Comparison of ENCODE assay signal across 10 cellular contexts in genomic region chr7:74343281-74344127, GRCh38. TPM values are rescaled to one million over a fixed set of nuclear protein-coding genes. Genes with fewer than 3 reads are reported as not detected.
DNase-seq lines count a peak whose midpoint lies in the region; ATAC-seq, FAIRE-seq and TF ChIP-seq lines count a peak whose summit lies in the region.
"Had no signal": no experiment of that assay in that cellular context is flagged by ENCODE, and none has a peak within 500 bp of the region (broad histone marks: within the 10 kb centered on the region; RNA-seq: fewer than 3 reads in every experiment).

No MANE protein-coding gene starts in this region.

- WGBS in HepG2 (ENCODE audit: low lambda C conversion rate), result 92% methylated on average over 14 of the region's 14 CpGs

- no peak overlapping the region for H3K27ac Mint-ChIP-seq in CD4-positive, alpha-beta memory T cell
- H3K27ac Mint-ChIP-seq: type B pancreatic cell had no signal

- no peak overlapping the region for H3K27ac ChIP-seq in BLaER1 treated with 17β-estradiol and CSF1 and Interleukin-3, amounts not matched to agents 10 nM and 100 nM
- no peak overlapping the region for H3K27ac ChIP-seq in HepG2 (ENCODE audit: extremely low read length, insufficient read depth, low read length)
- H3K27ac ChIP-seq in CD4-positive, alpha-beta memory T cell (ENCODE audit: low read depth, low read length), result no peak overlapping the region

- H3K27me3 ChIP-seq in BLaER1 treated with 17β-estradiol and CSF1 and Interleukin-3, amounts not matched to agents 10 nM and 100 nM, result no peaks in the 10 kb centered on the region
- no peaks in the 10 kb centered on the region for H3K27me3 ChIP-seq in HepG2 (ENCODE audit: control insufficient read depth in 1 of 2, insufficient read depth in 2 of 2, low read length in 2 of 2)
- no peaks in the 10 kb centered on the region for H3K27me3 ChIP-seq in CD4-positive, alpha-beta memory T cell (ENCODE audit: insufficient read depth, low read length)

- no peak for TF ChIP-seq CTCF in HepG2 (CRISPR knock-in tag; IDR thresholded peaks at IDR 0.05)

- TF ChIP-seq EP300 in HepG2 (IDR thresholded peaks at IDR 0.05; ENCODE audit: low read depth in 2 of 2, low read length in 2 of 2), result no peak
- TF ChIP-seq EP300 in HepG2 (CRISPR knock-in tag; IDR thresholded peaks at IDR 0.05; ENCODE audit: borderline replicate concordance), result no peak

- H3K9ac ChIP-seq in BLaER1 treated with 17β-estradiol and CSF1 and Interleukin-3, amounts not matched to agents 10 nM and 100 nM, result no peak overlapping the region
- no peak overlapping the region for H3K9ac ChIP-seq in HepG2 (ENCODE audit: insufficient read depth, low read depth, low read length)

- no peak overlapping the region for H3K4me3 ChIP-seq in BLaER1 treated with 17β-estradiol and CSF1 and Interleukin-3, amounts not matched to agents 10 nM and 100 nM
- H3K4me3 ChIP-seq in HepG2 (replicated peaks in 1 of 3; ENCODE audit: insufficient read depth in 1 of 3, low read depth in 2 of 3, low read length in 3 of 3), result no peak overlapping the region
- no peak overlapping the region for H3K4me3 ChIP-seq in CD4-positive, alpha-beta memory T cell (ENCODE audit: low read length in 2 of 2)
- H3K4me3 ChIP-seq: lung had no signal

- peak overlapping the region in 6 of 11 experiments; percentile 4 to 61 (median 48); a peak in 10 of 22 replicates for H3K4me2 ChIP-seq in BLaER1 treated with 17β-estradiol and CSF1 and Interleukin-3, amounts not matched to agents 10 nM and 100 nM
- H3K4me2 ChIP-seq in HepG2 (ENCODE audit: low read depth, low read length), result no peak overlapping the region

- H4K20me1 ChIP-seq in BLaER1 treated with 17β-estradiol and CSF1 and Interleukin-3, amounts not matched to agents 10 nM and 100 nM, result peaks cover 15 to 81% (median 56%) of the 10 kb centered on the region in 11 experiments; a peak in 18 of 22 replicates
- H4K20me1 ChIP-seq in HepG2 (ENCODE audit: insufficient read depth, low read length), result no peaks in the 10 kb centered on the region

- H3K36me3 ChIP-seq in BLaER1 treated with 17β-estradiol and CSF1 and Interleukin-3, amounts not matched to agents 10 nM and 100 nM, result peaks cover 75 to 100% (median 91%) of the 10 kb centered on the region in 11 experiments
- peaks cover 13 to 32% of the 10 kb centered on the region in 2 experiments; a peak in 3 of 5 replicates for H3K36me3 ChIP-seq in HepG2 (replicated peaks in 1 of 2; ENCODE audit: control insufficient read depth in 1 of 2, insufficient read depth in 2 of 2, low read length in 2 of 2)
- no peaks in the 10 kb centered on the region for H3K36me3 ChIP-seq in CD4-positive, alpha-beta memory T cell (ENCODE audit: insufficient read depth, low read length)

- H3K9me3 ChIP-seq in BLaER1 treated with 17β-estradiol and CSF1 and Interleukin-3, amounts not matched to agents 10 nM and 100 nM (replicated peaks in 1 of 11), result 0 out of 22 replicates have a peak, but pooled peaks cover 0 to 4% (median 0%) of the 10 kb centered on the region in 11 experiments
- H3K9me3 ChIP-seq in HepG2 (ENCODE audit: low read length), result no peaks in the 10 kb centered on the region
- H3K9me3 ChIP-seq in CD4-positive, alpha-beta memory T cell (ENCODE audit: control insufficient read depth in 1 of 2, low read length in 2 of 2), result no peaks in the 10 kb centered on the region

- H3K36me3 Mint-ChIP-seq in CD4-positive, alpha-beta memory T cell, result no peaks in the 10 kb centered on the region

- H3K79me2 ChIP-seq in HepG2 (ENCODE audit: insufficient read depth, low read length), result no peaks in the 10 kb centered on the region

- peaks cover 34 to 56% (median 44%) of the 10 kb centered on the region in 10 experiments for H3K4me1 ChIP-seq in BLaER1 treated with 17β-estradiol and CSF1 and Interleukin-3, amounts not matched to agents 10 nM and 100 nM
- H3K4me1 ChIP-seq in HepG2 (ENCODE audit: insufficient read depth, low read length), result no peaks in the 10 kb centered on the region
- H3K4me1 ChIP-seq in CD4-positive, alpha-beta memory T cell (ENCODE audit: insufficient read depth, low read length), result no peaks in the 10 kb centered on the region

- no peaks in the 10 kb centered on the region for H3K4me1 Mint-ChIP-seq in CD4-positive, alpha-beta memory T cell

- BruUV-seq in HepG2 (replicated peaks; lab: Mats Ljungman, UMichigan), result no TSS peak

- no peaks in the 10 kb centered on the region for H3K27me3 Mint-ChIP-seq in CD4-positive, alpha-beta memory T cell
- H3K27me3 Mint-ChIP-seq: type B pancreatic cell had no signal

- intact Hi-C loops in HepG2 (cut with micrococcal nuclease; ENCODE audit: unreplicated experiment), result no loop called here
- intact Hi-C loops in CD4-positive, alpha-beta memory T cell (cut with micrococcal nuclease), result no loop called here

- TF ChIP-seq POLR2A in HepG2 (IDR thresholded peaks at IDR 0.05; ENCODE audit: insufficient read depth in 1 of 2, low read depth in 2 of 2, low read length in 2 of 2), result no peak

- no peak overlapping the region for H2AFZ ChIP-seq in HepG2 (ENCODE audit: low read length)

- TF ChIP-seq RAD21 in HepG2 (CRISPR knock-in tag; IDR thresholded peaks at IDR 0.05), result no peak

- no peaks in the 10 kb centered on the region for H3K9me3 Mint-ChIP-seq in CD4-positive, alpha-beta memory T cell
- H3K9me3 Mint-ChIP-seq: type B pancreatic cell had no signal

- no peak overlapping the region for H3K4me3 Mint-ChIP-seq in CD4-positive, alpha-beta memory T cell
- H3K4me3 Mint-ChIP-seq: type B pancreatic cell had no signal

- CTCF ChIA-PET in HepG2 (lab: Yijun Ruan, JAX; ENCODE audit: low intra/inter-chr PET ratio, low total read pairs), result no interaction called here
- CTCF ChIA-PET in CD4-positive, alpha-beta memory T cell (lab: Charles Lee; ENCODE audit: partially characterized antibody), result no interaction called here

- POLR2A ChIA-PET in HepG2 (lab: Yijun Ruan, JAX), result no interaction called here
- POLR2A ChIA-PET in CD4-positive, alpha-beta memory T cell (lab: Charles Lee; ENCODE audit: partially characterized antibody), result no interaction called here

- ATAC-seq in HepG2 (no peak), GM21717 (IDR thresholded peaks at IDR 0.05; ENCODE audit: unreplicated experiment) (no peak)

- peak; percentile 35 for DNase-seq in HS-27A (ENCODE audit: low read depth)
- DNase-seq in amniotic epithelial cell (ENCODE audit: low read depth), result peak; percentile 76
- DNase-seq in HepG2 (ENCODE audit: low spot score), result no peak
- no peak for DNase-seq in midbrain (lab: John Stamatoyannopoulos, UW)
- no peak for DNase-seq in CD4-positive, alpha-beta memory T cell
- DNase-seq in NCI-H146 (lab: John Stamatoyannopoulos, UW), result no peak

- in situ Hi-C loops in HepG2 (cut with HindIII; ENCODE audit: extremely low pct_ligation_motif_present, low pct_unique_long_range_greater_than_20kb), result no loop called here

- no peak for FAIRE-seq in HepG2 (lab: Jason Lieb, UNC)

TF ChIP-seq in HepG2, 621 proteins besides CTCF, POLR2A, EP300 and RAD21 (continues in another document):
- no peak for TF ChIP-seq HOXA5 (CRISPR knock-in tag; IDR thresholded peaks at IDR 0.05)

RNA-seq across cellular contexts. Expression of gene CLIP2, which starts 54.3 kb away (rescaled TPM):
- total RNA-seq in HepG2 (2016; rRNA removed; fragmentation: Illumina TruSeq; extraction: Trizol), result 13.6 and 17.4 TPM in 2 replicates
- 7.5 and 7.6 TPM in 2 replicates for total RNA-seq in HepG2 (2016; cell fraction: cytosol; rRNA removed; fragmentation: Illumina TruSeq; extraction: Trizol; ENCODE audit: low read depth)
- 10.6 and 19.9 TPM in 2 replicates for total RNA-seq in HepG2 (2016; cell fraction: insoluble cytoplasmic fraction; rRNA removed; fragmentation: Illumina TruSeq; extraction: Trizol)
- total RNA-seq in HepG2 (2016; cell fraction: membrane; rRNA removed; fragmentation: Illumina TruSeq; extraction: Trizol), result 9.6 and 10.3 TPM in 2 replicates
- total RNA-seq in HepG2 (2016; cell fraction: nucleus; rRNA removed; fragmentation: Illumina TruSeq; extraction: Trizol), result 15.2 and 16.4 TPM in 2 replicates
- 6.5 and 9.2 TPM in 2 replicates for polyA plus RNA-seq in HepG2 (2011; rRNA removed)
- 6.5 and 7.4 TPM in 2 replicates for polyA plus RNA-seq in HepG2 (2011; cell fraction: cytosol; rRNA removed)
- 19.0 and 19.1 TPM in 2 replicates for polyA plus RNA-seq in HepG2 (2011; cell fraction: nucleus; rRNA removed)
- polyA plus RNA-seq in HepG2 (2012), result 14.2 and 32.5 TPM in 2 replicates
- polyA plus RNA-seq in HepG2 (2016; cell fraction: cytosol; fragmentation: Illumina TruSeq; extraction: Trizol; ENCODE audit: low read depth), result 1.6 and 1.8 TPM in 2 replicates
- 10.0 and 13.1 TPM in 2 replicates for polyA plus RNA-seq in HepG2 (2016; cell fraction: insoluble cytoplasmic fraction; fragmentation: Illumina TruSeq; extraction: Trizol; ENCODE audit: low read depth)
- 4.5 and 5.2 TPM in 2 replicates for polyA plus RNA-seq in HepG2 (2016; cell fraction: membrane; fragmentation: Illumina TruSeq; extraction: Trizol; ENCODE audit: low read depth)
- polyA plus RNA-seq in HepG2 (2016; cell fraction: nucleus; fragmentation: Illumina TruSeq; extraction: Trizol; ENCODE audit: insufficient read depth, low read depth), result 22.6 and 24.8 TPM in 2 replicates
- 2.9 and 19.1 TPM in 2 replicates for polyA minus RNA-seq in HepG2 (2011; rRNA and poly(A)+ RNA removed; ENCODE audit: low replicate concordance)
- polyA minus RNA-seq in HepG2 (2011; cell fraction: cytosol; rRNA and poly(A)+ RNA removed), result 9.1 and 11.1 TPM in 2 replicates
- 14.3 and 17.3 TPM in 2 replicates for polyA minus RNA-seq in HepG2 (2011; cell fraction: nucleus; rRNA and poly(A)+ RNA removed)
- total RNA-seq in CD4-positive, alpha-beta memory T cell, result 1 to 10 TPM; 3.0 to 5.7 TPM
- under 1 TPM; 0.15 to 0.36 TPM for polyA plus RNA-seq in CD4-positive, alpha-beta memory T cell

Comparison
In these comparisons a context has a peak if more than half of its experiments do, and no peak if none do; other contexts are left out.
1. DNase-seq: peak in HS-27A (single experiment) and amniotic epithelial cell (single experiment); none in HepG2 (single experiment), midbrain (single experiment), CD4-positive, alpha-beta memory T cell (0 of 5) and NCI-H146 (single experiment).